In genomic region chr15:31376511-31376910, GRCh38 we compare ENCODE assay signal across 15 cellular contexts. TPM values are rescaled to one million over a fixed set of nuclear protein-coding genes. Genes with fewer than 3 reads are reported as not detected.
DNase-seq lines count a peak whose midpoint lies in the region; ATAC-seq and TF ChIP-seq lines count a peak whose summit lies in the region.
"Had no signal": no experiment of that assay in that cellular context is flagged by ENCODE, and none has a peak within 500 bp of the region (broad histone marks: within the 10 kb centered on the region; RNA-seq: fewer than 3 reads in every experiment).

No MANE protein-coding gene starts in this region.

- no peaks in the 10 kb centered on the region for H3K27me3 Mint-ChIP-seq in activated CD4-positive, alpha-beta T cell treated with anti-CD3 and anti-CD28 coated beads, Interleukin-2, amount 10 ng/mL, durations not matched to agents 7 days and 5 days
- no peaks in the 10 kb centered on the region for H3K27me3 Mint-ChIP-seq in activated CD8-positive, alpha-beta T cell treated with anti-CD3 and anti-CD28 coated beads for 36 hours
- H3K27me3 Mint-ChIP-seq in stimulated activated naive B cell treated with anti-CD40 and anti-IgM and Interleukin-4, amounts not matched to agents 10 μg/mL and 1 μg/mL and 100 μg/mL, for 72 hours = no peaks in the 10 kb centered on the region

- POLR2A ChIA-PET in activated CD4-positive, alpha-beta T cell treated with anti-CD3 and anti-CD28 coated beads, Interleukin-2, amount 10 ng/mL, durations not matched to agents 7 days and 5 days (lab: Charles Lee) = no interaction called here
- POLR2A ChIA-PET in activated CD8-positive, alpha-beta T cell treated with anti-CD3 and anti-CD28 coated beads for 36 hours (lab: Charles Lee) = interaction anchor here (0.5 to 3.7 kb wide), 2 partner anchors 9 to 574 kb away, joined by 3 to 33 read pairs; no protein-coding TSS in a partner anchor

- intact Hi-C loops in activated CD8-positive, alpha-beta T cell treated with anti-CD3 and anti-CD28 coated beads for 36 hours (cut with micrococcal nuclease) = no loop called here
- intact Hi-C loops in left colon (cut with DNase I, micrococcal nuclease) = no loop called here

- CTCF ChIA-PET in activated CD4-positive, alpha-beta T cell treated with anti-CD3 and anti-CD28 coated beads, Interleukin-2, amount 10 ng/mL, durations not matched to agents 7 days and 5 days (lab: Charles Lee) = interaction anchor here (1.5 kb wide), 1 partner anchor 56 kb away, joined by 3 read pairs; no protein-coding TSS in a partner anchor
- CTCF ChIA-PET in activated CD8-positive, alpha-beta T cell treated with anti-CD3 and anti-CD28 coated beads for 36 hours (lab: Charles Lee) = no interaction called here

- no peak for TF ChIP-seq CTCF in activated CD8-positive, alpha-beta T cell treated with anti-CD3 and anti-CD28 coated beads for 36 hours (IDR thresholded peaks at IDR 0.05)

- H3K27ac Mint-ChIP-seq in activated CD4-positive, alpha-beta T cell treated with anti-CD3 and anti-CD28 coated beads, Interleukin-2, amount 10 ng/mL, durations not matched to agents 7 days and 5 days = peak overlapping the region; percentile 66
- peak overlapping the region; percentile 70 for H3K27ac Mint-ChIP-seq in activated CD8-positive, alpha-beta T cell treated with anti-CD3 and anti-CD28 coated beads for 36 hours
- peak overlapping the region; percentile 20 for H3K27ac Mint-ChIP-seq in stimulated activated naive B cell treated with anti-CD40 and anti-IgM and Interleukin-4, amounts not matched to agents 10 μg/mL and 1 μg/mL and 100 μg/mL, for 72 hours

- H3K4me3 Mint-ChIP-seq in activated CD4-positive, alpha-beta T cell treated with anti-CD3 and anti-CD28 coated beads, Interleukin-2, amount 10 ng/mL, durations not matched to agents 7 days and 5 days = no peak overlapping the region
- no peak overlapping the region for H3K4me3 Mint-ChIP-seq in activated CD8-positive, alpha-beta T cell treated with anti-CD3 and anti-CD28 coated beads for 36 hours
- H3K4me3 Mint-ChIP-seq in stimulated activated naive B cell treated with anti-CD40 and anti-IgM and Interleukin-4, amounts not matched to agents 10 μg/mL and 1 μg/mL and 100 μg/mL, for 72 hours = no peak overlapping the region

- H3K9me3 Mint-ChIP-seq in activated CD4-positive, alpha-beta T cell treated with anti-CD3 and anti-CD28 coated beads, Interleukin-2, amount 10 ng/mL, durations not matched to agents 7 days and 5 days = no peaks in the 10 kb centered on the region
- no peaks in the 10 kb centered on the region for H3K9me3 Mint-ChIP-seq in activated CD8-positive, alpha-beta T cell treated with anti-CD3 and anti-CD28 coated beads for 36 hours
- H3K9me3 Mint-ChIP-seq in stimulated activated naive B cell treated with anti-CD40 and anti-IgM and Interleukin-4, amounts not matched to agents 10 μg/mL and 1 μg/mL and 100 μg/mL, for 72 hours = peaks cover 0 to 4% of the 10 kb centered on the region in 2 donors

- peaks cover 66% of the 10 kb centered on the region for H3K4me1 Mint-ChIP-seq in activated CD4-positive, alpha-beta T cell treated with anti-CD3 and anti-CD28 coated beads, Interleukin-2, amount 10 ng/mL, durations not matched to agents 7 days and 5 days
- H3K4me1 Mint-ChIP-seq in activated CD8-positive, alpha-beta T cell treated with anti-CD3 and anti-CD28 coated beads for 36 hours (ENCODE audit: low read depth) = peaks cover 68% of the 10 kb centered on the region
- H3K4me1 Mint-ChIP-seq in stimulated activated naive B cell treated with anti-CD40 and anti-IgM and Interleukin-4, amounts not matched to agents 10 μg/mL and 1 μg/mL and 100 μg/mL, for 72 hours = peaks cover 28 to 68% of the 10 kb centered on the region in 2 donors

- DNase-seq in activated CD4-positive, alpha-beta T cell treated with anti-CD3 and anti-CD28 coated beads, Interleukin-2, amount 10 ng/mL, durations not matched to agents 7 days and 5 days = no peak
- no peak for DNase-seq in activated CD4-positive, alpha-beta T cell treated with anti-CD3 and anti-CD28 coated beads, Interleukin-2, amount 50 U/mL, for 1 hour
- no peak for DNase-seq in activated CD8-positive, alpha-beta T cell treated with anti-CD3 and anti-CD28 coated beads for 36 hours
- DNase-seq in left colon (peak in 1 of 2 donors; percentile 68), NCI-H510A (lab: John Stamatoyannopoulos, UW) (no peak), NCI-H2227 (lab: John Stamatoyannopoulos, UW; ENCODE audit: unreplicated experiment) (no peak)
- no peak for DNase-seq in stimulated activated naive B cell treated with anti-CD40 and anti-IgM and Interleukin-4, amounts not matched to agents 10 μg/mL and 1 μg/mL and 100 μg/mL, for 72 hours
- DNase-seq in activated CD4-positive, CD25-positive, alpha-beta regulatory T cell treated with anti-CD3 and anti-CD28 coated beads, Interleukin-2, amount 50 U/mL, for 72 hours = no peak
- DNase-seq: C1 segment of cervical spinal cord, Karpas-422, left ventricle myocardium superior, NCI-H1092 treated with DMSO at 0.1 percent for 48 hours, NCI-H2107, NCI-H69, tibial artery had no signal

- H3K36me3 Mint-ChIP-seq in activated CD4-positive, alpha-beta T cell treated with anti-CD3 and anti-CD28 coated beads, Interleukin-2, amount 10 ng/mL, durations not matched to agents 7 days and 5 days (ENCODE audit: low read depth) = peaks cover 79% of the 10 kb centered on the region
- peaks cover 71% of the 10 kb centered on the region for H3K36me3 Mint-ChIP-seq in activated CD8-positive, alpha-beta T cell treated with anti-CD3 and anti-CD28 coated beads for 36 hours (ENCODE audit: low read depth)
- peaks cover 45 to 64% of the 10 kb centered on the region in 2 donors for H3K36me3 Mint-ChIP-seq in stimulated activated naive B cell treated with anti-CD40 and anti-IgM and Interleukin-4, amounts not matched to agents 10 μg/mL and 1 μg/mL and 100 μg/mL, for 72 hours

- no peak for ATAC-seq in activated CD8-positive, alpha-beta T cell treated with anti-CD3 and anti-CD28 coated beads for 36 hours
- peak; percentile 68 for ATAC-seq in left colon
- no peak for ATAC-seq in stimulated activated naive B cell treated with anti-CD40 and anti-IgM and Interleukin-4, amounts not matched to agents 10 μg/mL and 1 μg/mL and 100 μg/mL, for 72 hours (replicated peaks)
- ATAC-seq: left ventricle myocardium superior had no signal

RNA-seq across cellular contexts. Expression of gene KLF13, which starts 49.9 kb away (rescaled TPM):
- 100 to 1,000 TPM; 235 to 264 TPM for total RNA-seq in activated CD4-positive, alpha-beta T cell treated with anti-CD3 and anti-CD28 coated beads, Interleukin-2, amount 10 ng/mL, durations not matched to agents 7 days and 5 days
- 100 to 1,000 TPM; 163 to 175 TPM for total RNA-seq in activated CD8-positive, alpha-beta T cell treated with anti-CD3 and anti-CD28 coated beads for 36 hours
- total RNA-seq in left colon = 100 to 1,000 TPM in 1 of 2 donors, 10 to 100 TPM in 1; 36.8 to 103 TPM

Comparison
In these comparisons a context has a peak if more than half of its experiments do, and no peak if none do; other contexts are left out.
1. H3K27ac Mint-ChIP-seq: peak in every context shown above with its lines; median percentile 70 in activated CD8-positive, alpha-beta T cell treated with anti-CD3 and anti-CD28 coated beads for 36 hours; 66 in activated CD4-positive, alpha-beta T cell treated with anti-CD3 and anti-CD28 coated beads, Interleukin-2, amount 10 ng/mL, durations not matched to agents 7 days and 5 days; 20 in stimulated activated naive B cell treated with anti-CD40 and anti-IgM and Interleukin-4, amounts not matched to agents 10 μg/mL and 1 μg/mL and 100 μg/mL, for 72 hours.